Comparison of ENCODE assay signal across 1 cellular context in genomic region chr5:169609716-169610115, GRCh38.
TF ChIP-seq lines count a peak whose summit lies in the region.

No MANE protein-coding gene starts in this region.

TF ChIP-seq in H1, 55 proteins besides CTCF, POLR2A, EP300 and RAD21:
- TF ChIP-seq CBX5 (IDR thresholded peaks at IDR 0.05; ENCODE audit: low read depth, low read length) (no peak), CEBPB (IDR thresholded peaks at IDR 0.05; ENCODE audit: low read depth, low read length) (no peak), POLR2AphosphoS5 (IDR thresholded peaks at IDR 0.05; ENCODE audit: low read depth, low read length) (no peak), TBP (IDR thresholded peaks at IDR 0.05; ENCODE audit: low read depth, low read length) (no peak), BACH1 (IDR thresholded peaks at IDR 0.05; ENCODE audit: low read length) (no peak), HDAC6 (IDR thresholded peaks at IDR 0.05; ENCODE audit: low read depth, low read length) (no peak), USF2 (IDR thresholded peaks at IDR 0.05; ENCODE audit: low read length) (no peak), MAX (IDR thresholded peaks at IDR 0.05) (no peak), RXRA (IDR thresholded peaks at IDR 0.05; ENCODE audit: insufficient read depth, low read depth, low read length) (no peak), SRF (IDR thresholded peaks at IDR 0.05; ENCODE audit: low read depth, low read length) (no peak), RBBP5 (IDR thresholded peaks at IDR 0.05; ENCODE audit: borderline replicate concordance, low read depth, low read length) (no peak), SAP30 (IDR thresholded peaks at IDR 0.05; ENCODE audit: insufficient read depth, insufficient replicate concordance, low read length) (no peak), ASH2L (IDR thresholded peaks at IDR 0.05; ENCODE audit: low read length) (no peak), SIRT6 (IDR thresholded peaks at IDR 0.05; ENCODE audit: low read length) (no peak), PHF8 (conservative IDR thresholded peaks at IDR 0.05; ENCODE audit: low read depth, low read length) (no peak), SP1 (IDR thresholded peaks at IDR 0.05; ENCODE audit: low read depth, low read length) (no peak), TEAD4 (IDR thresholded peaks at IDR 0.05; ENCODE audit: low read depth, low read length) (no peak)
